ENCODE assay signal across 8 cellular contexts in genomic region chr4:56978750-56979303, GRCh38. TPM values are rescaled to one million over a fixed set of nuclear protein-coding genes. Genes with fewer than 3 reads are reported as not detected.
DNase-seq lines count a peak whose midpoint lies in the region; ATAC-seq and TF ChIP-seq lines count a peak whose summit lies in the region.

Gene POLR2B, plus strand, starts transcription at chr4:56978896. Its CDS starts 90 bp downstream, at chr4:56978986.

- ATAC-seq in GM21576 (IDR thresholded peaks at IDR 0.05; ENCODE audit: unreplicated experiment), result peak; percentile 56

- DNase-seq in DMS153 (lab: John Stamatoyannopoulos, UW), result peak; percentile 90
- DNase-seq in activated T-cell treated with anti-CD3 and anti-CD28 coated beads, Interleukin-2, amount 50 U/mL, for 24 hours, result peak; percentile 89
- peak; percentile 81 to 85 for DNase-seq in stimulated activated CD8-positive, alpha-beta memory T cell treated with anti-CD3 and anti-CD28 coated beads, Interleukin-7, amount 100 ng/mL, for 4 hours (ENCODE audit: low read depth in 2 of 2)

- peaks cover under 1% of the 10 kb centered on the region for H3K9me3 Mint-ChIP-seq in activated T-cell treated with anti-CD3 and anti-CD28 coated beads, Interleukin-2, amount 50 U/mL, for 24 hours

- no peaks in the 10 kb centered on the region for H3K27me3 Mint-ChIP-seq in activated T-cell treated with anti-CD3 and anti-CD28 coated beads, Interleukin-2, amount 50 U/mL, for 24 hours

- H3K4me3 ChIP-seq in esophagus (ENCODE audit: low read depth in 1 of 2, low read length in 2 of 2) (peak within 1 kb of the TSS; percentile 95 to 96), muscle layer of colon (ENCODE audit: low read depth in 1 of 2, low read length in 2 of 2) (peak within 1 kb of the TSS; percentile 98 to 99)

- peaks cover 49% of the 10 kb centered on the region for H3K4me1 Mint-ChIP-seq in activated T-cell treated with anti-CD3 and anti-CD28 coated beads, Interleukin-2, amount 50 U/mL, for 24 hours (ENCODE audit: low read depth)

- H3K36me3 ChIP-seq in esophagus (ENCODE audit: control insufficient read depth in 2 of 2, insufficient read depth in 2 of 2, low read length in 1 of 2) (no peaks in the 10 kb centered on the region), muscle layer of colon (ENCODE audit: insufficient read depth, low read length) (peaks cover 4% of the 10 kb centered on the region)

- H3K9me3 ChIP-seq in esophagus (ENCODE audit: control insufficient read depth in 2 of 2, insufficient read depth in 1 of 2, low read depth in 1 of 2, low read length in 1 of 2), result peaks cover 0 to 2% of the 10 kb centered on the region in 2 donors
- H3K9me3 ChIP-seq in muscle layer of colon (ENCODE audit: low read length), result no peaks in the 10 kb centered on the region

- peak within 1 kb of the TSS; percentile 95 for H3K9ac ChIP-seq in muscle layer of colon (ENCODE audit: low read length)

- peak within 1 kb of the TSS; percentile 99 for H3K4me3 Mint-ChIP-seq in activated T-cell treated with anti-CD3 and anti-CD28 coated beads, Interleukin-2, amount 50 U/mL, for 24 hours

- TF ChIP-seq RAD21 in Ishikawa (IDR thresholded peaks at IDR 0.05; ENCODE audit: low read depth), result no peak

- H3K4me1 ChIP-seq in esophagus (ENCODE audit: control insufficient read depth in 2 of 2, insufficient read depth in 2 of 2, low read length in 1 of 2), result peaks cover 3 to 10% of the 10 kb centered on the region in 2 donors
- H3K4me1 ChIP-seq in muscle layer of colon (ENCODE audit: insufficient read depth, low read length), result peaks cover 27% of the 10 kb centered on the region

- H3K27ac ChIP-seq in esophagus (ENCODE audit: low read depth in 2 of 2, low read length in 1 of 2) (peak within 1 kb of the TSS; percentile 95 to 97), muscle layer of colon (ENCODE audit: low read depth, low read length) (peak within 1 kb of the TSS; percentile 90)

- 0% methylated on average over 37 of the region's 37 CpGs for WGBS in esophagus, 2 donors

- peaks cover 86% of the 10 kb centered on the region for H3K36me3 Mint-ChIP-seq in activated T-cell treated with anti-CD3 and anti-CD28 coated beads, Interleukin-2, amount 50 U/mL, for 24 hours (ENCODE audit: low read depth)

- no peaks in the 10 kb centered on the region for H3K27me3 ChIP-seq in esophagus (ENCODE audit: control insufficient read depth in 1 of 2, insufficient read depth in 2 of 2, low read length in 2 of 2)
- H3K27me3 ChIP-seq in muscle layer of colon (ENCODE audit: control insufficient read depth in 1 of 2, insufficient read depth in 2 of 2, low read length in 2 of 2), result no peaks in the 10 kb centered on the region

- peak within 1 kb of the TSS; percentile 100 for H3K27ac Mint-ChIP-seq in activated T-cell treated with anti-CD3 and anti-CD28 coated beads, Interleukin-2, amount 50 U/mL, for 24 hours

- no peak for TF ChIP-seq EP300 in Ishikawa (IDR thresholded peaks at IDR 0.05; ENCODE audit: borderline replicate concordance)

TF ChIP-seq in Ishikawa, 13 proteins besides CTCF, POLR2A, EP300 and RAD21 (continues in another document):
- TF ChIP-seq CEBPB (IDR thresholded peaks at IDR 0.05) (no peak), TEAD4 (IDR thresholded peaks at IDR 0.05) (no peak), MAX (IDR thresholded peaks at IDR 0.05) (peak; percentile 84), TCF12 (IDR thresholded peaks at IDR 0.05; ENCODE audit: low read depth) (0 out of 2 replicates have a peak, but pooled peaks have one; percentile 27), CREB1 (IDR thresholded peaks at IDR 0.05; ENCODE audit: low read depth) (peak; percentile 66), FOXM1 (IDR thresholded peaks at IDR 0.05; ENCODE audit: borderline replicate concordance, low read depth) (peak; percentile 38; the same call in 1 of the 2 replicates), USF1 (IDR thresholded peaks at IDR 0.05) (no peak), NFIC (IDR thresholded peaks at IDR 0.05) (0 out of 2 replicates have a peak, but pooled peaks have one; percentile 11), REST (IDR thresholded peaks at IDR 0.05; ENCODE audit: low read depth) (no peak), TAF1 (IDR thresholded peaks at IDR 0.05; ENCODE audit: low read depth) (peak; percentile 75)

TF ChIP-seq in PFSK-1, 5 proteins besides CTCF, POLR2A, EP300 and RAD21:
- 0 out of 4 replicates have a peak, but pooled peaks of 1 of the 2 experiments have one; percentile 82 for TF ChIP-seq REST (IDR thresholded peaks at IDR 0.05; ENCODE audit: insufficient read depth in 1 of 2, low read depth in 2 of 2, low read length in 2 of 2)
- TF ChIP-seq POLR2AphosphoS5 (IDR thresholded peaks at IDR 0.05; ENCODE audit: low read depth, low read length), result peak; percentile 97
- TF ChIP-seq TAF1 (IDR thresholded peaks at IDR 0.05; ENCODE audit: borderline replicate concordance, insufficient read depth, low read length), result peak; percentile 55; the same call in 1 of the 2 replicates
- TF ChIP-seq FOXP2 (optimal IDR thresholded peaks at IDR 0.05; ENCODE audit: borderline replicate concordance, extremely low read depth, extremely low read length, insufficient read depth), result no peak
TF ChIP-seq in PFSK-1: peak in this region for 3.

RNA-seq across cellular contexts. Expression of gene POLR2B, which starts in this region (rescaled TPM):
- 35.7 TPM for polyA plus RNA-seq in PFSK-1 (2012; ENCODE audit: insufficient read length, low read depth)
- polyA plus RNA-seq in esophagus, result 10 to 100 TPM; 14.5 to 28.6 TPM

Comparison
In these comparisons a context has a peak if more than half of its experiments do, and no peak if none do; other contexts are left out.
1. Peak in every context shown above with its lines: DNase-seq, ATAC-seq, H3K4me3 ChIP-seq and H3K27ac ChIP-seq.